ENCODE assay signal across 8 cellular contexts in genomic region chr3:72821170-72821781, GRCh38. TPM values are rescaled to one million over a fixed set of nuclear protein-coding genes. Genes with fewer than 3 reads are reported as not detected.
DNase-seq lines count a peak whose midpoint lies in the region; ATAC-seq and TF ChIP-seq lines count a peak whose summit lies in the region.

No MANE protein-coding gene starts in this region.

- peaks cover 23% of the 10 kb centered on the region for H3K36me3 Mint-ChIP-seq in CD4-positive, alpha-beta T cell (ENCODE audit: low read depth)

- H3K27ac ChIP-seq in CD4-positive, alpha-beta T cell (ENCODE audit: low read depth, low read length), result no peak overlapping the region
- H3K27ac ChIP-seq in upper lobe of right lung, result no peak overlapping the region

- POLR2A ChIA-PET in CD4-positive, alpha-beta T cell (lab: Charles Lee), result interaction anchor here (0.7 to 4.9 kb wide), 13 partner anchors 9 to 946 kb away, joined by 3 to 61 read pairs (median 5); partner anchors contain the start of gene SHQ1

- peaks cover 13% of the 10 kb centered on the region for H3K4me1 Mint-ChIP-seq in CD4-positive, alpha-beta T cell (ENCODE audit: low read depth)

- H3K27me3 Mint-ChIP-seq in CD4-positive, alpha-beta T cell, result no peaks in the 10 kb centered on the region

- H3K27me3 ChIP-seq in CD4-positive, alpha-beta T cell (ENCODE audit: control insufficient read depth, insufficient read depth, low read length), result no peaks in the 10 kb centered on the region
- H3K27me3 ChIP-seq in upper lobe of right lung, result no peaks in the 10 kb centered on the region

- H3K36me3 ChIP-seq in upper lobe of right lung, result peaks cover 10% of the 10 kb centered on the region

- no peaks in the 10 kb centered on the region for H3K9me3 Mint-ChIP-seq in CD4-positive, alpha-beta T cell

- intact Hi-C loops in CD4-positive, alpha-beta T cell (cut with DNase I, micrococcal nuclease), result loop anchor here (5.0 to 10.0 kb wide), 6 partner anchors 84 to 1109 kb away; partner anchors contain the start of genes EIF4E3 (in 1 of the 2) and RYBP (in 1 of the 2)
- intact Hi-C loops in upper lobe of right lung (cut with DNase I), result loop anchor here (10.0 kb wide), 1 partner anchor 946 kb away; no protein-coding TSS in a partner anchor

- ATAC-seq in CD4-positive, alpha-beta T cell (ENCODE audit: poor library complexity), result peak; percentile 73
- ATAC-seq in GM21526 (IDR thresholded peaks at IDR 0.05; ENCODE audit: low FRiP score, unreplicated experiment) (peak; percentile 40), upper lobe of right lung (peak; percentile 56)

- H3K4me3 ChIP-seq in fibroblast of pulmonary artery (replicated peaks; ENCODE audit: low read depth, low read length) (no peak overlapping the region), upper lobe of right lung (no peak overlapping the region)

- H3K4me1 ChIP-seq in upper lobe of right lung, result peaks cover 24% of the 10 kb centered on the region

- CTCF ChIA-PET in CD4-positive, alpha-beta T cell (lab: Charles Lee), result interaction anchor here (0.8 to 5.9 kb wide), 6 partner anchors 155 to 946 kb away, joined by 3 to 38 read pairs (median 6); no protein-coding TSS in a partner anchor

- TF ChIP-seq CTCF in CD4-positive, alpha-beta T cell (IDR thresholded peaks at IDR 0.05), result no peak
- no peak for TF ChIP-seq CTCF in fibroblast of pulmonary artery (IDR thresholded peaks at IDR 0.05; ENCODE audit: low read length, missing control alignments)
- TF ChIP-seq CTCF in upper lobe of right lung (IDR thresholded peaks at IDR 0.05), result no peak

- no peak overlapping the region for H3K27ac Mint-ChIP-seq in CD4-positive, alpha-beta T cell

- no peak overlapping the region for H3K4me3 Mint-ChIP-seq in CD4-positive, alpha-beta T cell

- DNase-seq in CD4-positive, alpha-beta T cell, result peak in 1 of 10 experiments; percentile 11
- DNase-seq in NOMO-1 treated with dmso at 0.1 percent for 144 hours (lab: John Stamatoyannopoulos, UW; ENCODE audit: unreplicated experiment) (peak; percentile 26), fibroblast of pulmonary artery (ENCODE audit: low read depth) (peak; percentile 43), upper lobe of right lung (no peak), NCI-H1436 treated with DMSO at 0.1 percent for 48 hours (lab: John Stamatoyannopoulos, UW) (no peak), SW480 (ENCODE audit: low spot score) (no peak), NCI-H524 (lab: John Stamatoyannopoulos, UW) (no peak)

- no peaks in the 10 kb centered on the region for H3K9me3 ChIP-seq in CD4-positive, alpha-beta T cell (ENCODE audit: control insufficient read depth, low read length)
- no peaks in the 10 kb centered on the region for H3K9me3 ChIP-seq in upper lobe of right lung

RNA-seq across cellular contexts. Expression of gene SHQ1, which starts 27.0 kb away (rescaled TPM):
- 10 to 100 TPM in 1 of 2 experiments, 1 to 10 TPM in 1; 9.4 to 13.1 TPM for total RNA-seq in CD4-positive, alpha-beta T cell
- 17.3 TPM for total RNA-seq in upper lobe of right lung

Comparison
In these comparisons a context has a peak if more than half of its experiments do, and no peak if none do; other contexts are left out.
1. DNase-seq: peak in NOMO-1 treated with dmso at 0.1 percent for 144 hours (single experiment) and fibroblast of pulmonary artery (single experiment); none in upper lobe of right lung (single experiment), NCI-H1436 treated with DMSO at 0.1 percent for 48 hours (single experiment), SW480 (single experiment) and NCI-H524 (0 of 2).
2. Peak in every context shown above with its lines, with median percentiles within 50 percentile points of each other: ATAC-seq.